1 cellular context compared by ENCODE assay signal in the genomic region with DNA sequence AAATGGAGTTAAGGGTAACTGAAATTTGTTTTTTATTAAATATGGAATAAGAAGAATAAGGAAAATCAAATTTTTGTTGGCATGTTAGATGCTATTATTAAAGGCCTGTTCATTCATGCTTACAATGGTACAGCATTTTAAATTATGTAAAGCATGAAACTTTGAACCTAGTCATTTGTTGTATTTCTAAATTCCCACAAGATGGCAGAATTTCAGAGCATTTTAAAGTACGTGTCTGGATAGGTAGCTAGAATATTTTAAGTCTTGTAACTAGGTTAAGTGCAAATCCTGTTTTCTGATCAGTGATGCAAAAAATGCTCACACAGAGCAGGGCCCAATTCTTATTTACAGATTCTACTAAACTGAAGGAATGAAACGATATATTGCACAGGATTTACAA.
TF ChIP-seq lines count a peak whose summit lies in the region.

No MANE protein-coding gene starts in this region.

TF ChIP-seq in GM23338, 12 proteins besides CTCF, POLR2A, EP300 and RAD21 (continued from another document):
- TF ChIP-seq, protein P1, sequence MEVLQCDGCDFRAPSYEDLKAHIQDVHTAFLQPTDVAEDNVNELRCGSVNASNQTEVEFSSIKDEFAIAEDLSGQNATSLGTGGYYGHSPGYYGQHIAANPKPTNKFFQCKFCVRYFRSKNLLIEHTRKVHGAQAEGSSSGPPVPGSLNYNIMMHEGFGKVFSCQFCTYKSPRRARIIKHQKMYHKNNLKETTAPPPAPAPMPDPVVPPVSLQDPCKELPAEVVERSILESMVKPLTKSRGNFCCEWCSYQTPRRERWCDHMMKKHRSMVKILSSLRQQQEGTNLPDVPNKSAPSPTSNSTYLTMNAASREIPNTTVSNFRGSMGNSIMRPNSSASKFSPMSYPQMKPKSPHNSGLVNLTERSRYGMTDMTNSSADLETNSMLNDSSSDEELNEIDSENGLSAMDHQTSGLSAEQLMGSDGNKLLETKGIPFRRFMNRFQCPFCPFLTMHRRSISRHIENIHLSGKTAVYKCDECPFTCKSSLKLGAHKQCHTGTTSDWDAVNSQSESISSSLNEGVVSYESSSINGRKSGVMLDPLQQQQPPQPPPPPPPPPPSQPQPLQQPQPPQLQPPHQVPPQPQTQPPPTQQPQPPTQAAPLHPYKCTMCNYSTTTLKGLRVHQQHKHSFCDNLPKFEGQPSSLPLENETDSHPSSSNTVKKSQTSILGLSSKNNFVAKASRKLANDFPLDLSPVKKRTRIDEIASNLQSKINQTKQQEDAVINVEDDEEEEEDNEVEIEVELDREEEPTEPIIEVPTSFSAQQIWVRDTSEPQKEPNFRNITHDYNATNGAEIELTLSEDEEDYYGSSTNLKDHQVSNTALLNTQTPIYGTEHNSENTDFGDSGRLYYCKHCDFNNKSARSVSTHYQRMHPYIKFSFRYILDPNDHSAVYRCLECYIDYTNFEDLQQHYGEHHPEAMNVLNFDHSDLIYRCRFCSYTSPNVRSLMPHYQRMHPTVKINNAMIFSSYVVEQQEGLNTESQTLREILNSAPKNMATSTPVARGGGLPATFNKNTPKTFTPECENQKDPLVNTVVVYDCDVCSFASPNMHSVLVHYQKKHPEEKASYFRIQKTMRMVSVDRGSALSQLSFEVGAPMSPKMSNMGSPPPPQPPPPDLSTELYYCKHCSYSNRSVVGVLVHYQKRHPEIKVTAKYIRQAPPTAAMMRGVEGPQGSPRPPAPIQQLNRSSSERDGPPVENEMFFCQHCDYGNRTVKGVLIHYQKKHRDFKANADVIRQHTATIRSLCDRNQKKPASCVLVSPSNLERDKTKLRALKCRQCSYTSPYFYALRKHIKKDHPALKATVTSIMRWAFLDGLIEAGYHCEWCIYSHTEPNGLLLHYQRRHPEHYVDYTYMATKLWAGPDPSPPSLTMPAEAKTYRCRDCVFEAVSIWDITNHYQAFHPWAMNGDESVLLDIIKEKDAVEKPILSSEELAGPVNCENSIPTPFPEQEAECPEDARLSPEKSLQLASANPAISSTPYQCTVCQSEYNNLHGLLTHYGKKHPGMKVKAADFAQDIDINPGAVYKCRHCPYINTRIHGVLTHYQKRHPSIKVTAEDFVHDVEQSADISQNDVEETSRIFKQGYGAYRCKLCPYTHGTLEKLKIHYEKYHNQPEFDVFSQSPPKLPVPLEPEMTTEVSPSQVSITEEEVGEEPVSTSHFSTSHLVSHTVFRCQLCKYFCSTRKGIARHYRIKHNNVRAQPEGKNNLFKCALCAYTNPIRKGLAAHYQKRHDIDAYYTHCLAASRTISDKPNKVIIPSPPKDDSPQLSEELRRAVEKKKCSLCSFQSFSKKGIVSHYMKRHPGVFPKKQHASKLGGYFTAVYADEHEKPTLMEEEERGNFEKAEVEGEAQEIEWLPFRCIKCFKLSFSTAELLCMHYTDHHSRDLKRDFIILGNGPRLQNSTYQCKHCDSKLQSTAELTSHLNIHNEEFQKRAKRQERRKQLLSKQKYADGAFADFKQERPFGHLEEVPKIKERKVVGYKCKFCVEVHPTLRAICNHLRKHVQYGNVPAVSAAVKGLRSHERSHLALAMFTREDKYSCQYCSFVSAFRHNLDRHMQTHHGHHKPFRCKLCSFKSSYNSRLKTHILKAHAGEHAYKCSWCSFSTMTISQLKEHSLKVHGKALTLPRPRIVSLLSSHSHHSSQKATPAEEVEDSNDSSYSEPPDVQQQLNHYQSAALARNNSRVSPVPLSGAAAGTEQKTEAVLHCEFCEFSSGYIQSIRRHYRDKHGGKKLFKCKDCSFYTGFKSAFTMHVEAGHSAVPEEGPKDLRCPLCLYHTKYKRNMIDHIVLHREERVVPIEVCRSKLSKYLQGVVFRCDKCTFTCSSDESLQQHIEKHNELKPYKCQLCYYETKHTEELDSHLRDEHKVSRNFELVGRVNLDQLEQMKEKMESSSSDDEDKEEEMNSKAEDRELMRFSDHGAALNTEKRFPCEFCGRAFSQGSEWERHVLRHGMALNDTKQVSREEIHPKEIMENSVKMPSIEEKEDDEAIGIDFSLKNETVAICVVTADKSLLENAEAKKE (CRISPR knock-in tag; IDR thresholded peaks at IDR 0.05): no peak
- no peak for TF ChIP-seq POLR2AphosphoS5 (IDR thresholded peaks at IDR 0.05; ENCODE audit: low read depth)
